15 cellular contexts compared by ENCODE assay signal in the genomic region with DNA sequence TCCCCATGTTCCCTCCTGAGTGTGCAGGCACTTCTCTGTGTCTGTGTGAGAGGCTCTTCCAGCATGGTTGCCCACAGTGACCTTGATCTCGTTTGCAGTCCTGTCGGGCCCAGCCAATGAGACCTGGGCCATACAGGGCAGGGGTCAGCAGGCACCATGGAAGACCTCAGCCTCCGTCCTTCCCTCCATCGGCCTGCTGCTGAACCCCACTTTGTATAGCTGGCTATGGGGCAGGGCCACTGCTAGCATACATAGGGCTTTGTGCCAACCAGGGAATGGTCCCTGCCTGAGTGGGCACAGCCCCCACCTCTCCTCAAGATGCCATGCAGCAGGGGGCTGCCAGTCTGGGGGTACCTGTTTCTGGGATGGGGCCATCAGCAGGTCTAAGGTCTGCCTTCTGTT. TPM values are rescaled to one million over a fixed set of nuclear protein-coding genes. Genes with fewer than 3 reads are reported as not detected.
DNase-seq lines count a peak whose midpoint lies in the region; ATAC-seq and TF ChIP-seq lines count a peak whose summit lies in the region.
"Had no signal": no experiment of that assay in that cellular context is flagged by ENCODE, and none has a peak within 500 bp of the region (broad histone marks: within the 10 kb centered on the region; RNA-seq: fewer than 3 reads in every experiment).

No MANE protein-coding gene starts in this region.

- ATAC-seq in CD4-positive, alpha-beta T cell (ENCODE audit: poor library complexity): no peak
- ATAC-seq in natural killer cell treated with Interleukin-12 subunit alpha and Interleukin-12 subunit beta and Interleukin-15 and Interleukin-18, amount 100 ng/mL, for 72 hours: no peak
- no peak for ATAC-seq in GM19351 (IDR thresholded peaks at IDR 0.05; ENCODE audit: unreplicated experiment)

- H3K4me1 Mint-ChIP-seq in CD4-positive, alpha-beta T cell (ENCODE audit: low read depth): peaks cover 41% of the 10 kb centered on the region
- H3K4me1 Mint-ChIP-seq in activated T-helper 1 cell treated with anti-CD3 and anti-CD28 coated beads, Interleukin-12 subunit alpha, Interleukin-12 subunit beta, Interleukin-2, Interleukin-4 antibody, amounts not matched to agents 30 ng/mL and 10 ng/mL and 1 ng/mL, durations not matched to agents 14 hours and 24 hours and 36 hours (ENCODE audit: low read depth): peaks cover 21% of the 10 kb centered on the region
- H3K4me1 Mint-ChIP-seq in natural killer cell treated with Interleukin-12 subunit alpha and Interleukin-12 subunit beta and Interleukin-15 and Interleukin-18, amount 100 ng/mL, for 72 hours (ENCODE audit: low read depth in 2 of 2): peaks cover 29 to 38% of the 10 kb centered on the region in 2 donors

- H3K27me3 ChIP-seq in CD4-positive, alpha-beta T cell (ENCODE audit: control insufficient read depth, insufficient read depth, low read length): no peaks in the 10 kb centered on the region

- TF ChIP-seq CTCF in CD4-positive, alpha-beta T cell (IDR thresholded peaks at IDR 0.05): no peak

- H3K9me3 Mint-ChIP-seq in CD4-positive, alpha-beta T cell: peaks cover 5% of the 10 kb centered on the region
- H3K9me3 Mint-ChIP-seq in activated T-helper 1 cell treated with anti-CD3 and anti-CD28 coated beads, Interleukin-12 subunit alpha, Interleukin-12 subunit beta, Interleukin-2, Interleukin-4 antibody, amounts not matched to agents 30 ng/mL and 10 ng/mL and 1 ng/mL, durations not matched to agents 14 hours and 24 hours and 36 hours: peaks cover 9% of the 10 kb centered on the region
- peaks cover 6% of the 10 kb centered on the region for H3K9me3 Mint-ChIP-seq in natural killer cell treated with Interleukin-12 subunit alpha and Interleukin-12 subunit beta and Interleukin-15 and Interleukin-18, amount 100 ng/mL, for 72 hours

- peaks cover 78% of the 10 kb centered on the region for H3K36me3 Mint-ChIP-seq in CD4-positive, alpha-beta T cell (ENCODE audit: low read depth)
- peaks cover 32% of the 10 kb centered on the region for H3K36me3 Mint-ChIP-seq in activated T-helper 1 cell treated with anti-CD3 and anti-CD28 coated beads, Interleukin-12 subunit alpha, Interleukin-12 subunit beta, Interleukin-2, Interleukin-4 antibody, amounts not matched to agents 30 ng/mL and 10 ng/mL and 1 ng/mL, durations not matched to agents 14 hours and 24 hours and 36 hours (ENCODE audit: low read depth)
- peaks cover 16% of the 10 kb centered on the region for H3K36me3 Mint-ChIP-seq in natural killer cell treated with Interleukin-12 subunit alpha and Interleukin-12 subunit beta and Interleukin-15 and Interleukin-18, amount 100 ng/mL, for 72 hours

- POLR2A ChIA-PET in CD4-positive, alpha-beta T cell (lab: Charles Lee): interaction anchor here (0.9 to 6.9 kb wide), 3 partner anchors 10 to 16 kb away, joined by 4 to 44 read pairs (median 10); a partner anchor contains a TSS

- peak overlapping the region; percentile 76 for H3K4me3 Mint-ChIP-seq in CD4-positive, alpha-beta T cell
- H3K4me3 Mint-ChIP-seq in activated T-helper 1 cell treated with anti-CD3 and anti-CD28 coated beads, Interleukin-12 subunit alpha, Interleukin-12 subunit beta, Interleukin-2, Interleukin-4 antibody, amounts not matched to agents 30 ng/mL and 10 ng/mL and 1 ng/mL, durations not matched to agents 14 hours and 24 hours and 36 hours: no peak overlapping the region
- H3K4me3 Mint-ChIP-seq in natural killer cell treated with Interleukin-12 subunit alpha and Interleukin-12 subunit beta and Interleukin-15 and Interleukin-18, amount 100 ng/mL, for 72 hours: no peak overlapping the region

- intact Hi-C loops in CD4-positive, alpha-beta T cell (cut with DNase I, micrococcal nuclease): loop anchor here in 1 of 2 experiments (2.0 kb wide), 1 partner anchor 15 kb away; no protein-coding TSS in a partner anchor
- intact Hi-C loops in activated T-helper 1 cell treated with anti-CD3 and anti-CD28 coated beads, Interleukin-12 subunit alpha, Interleukin-12 subunit beta, Interleukin-2, Interleukin-4 antibody, amounts not matched to agents 30 ng/mL and 10 ng/mL and 1 ng/mL, durations not matched to agents 14 hours and 24 hours and 36 hours (cut with micrococcal nuclease): no loop called here

- no peak overlapping the region for H3K27ac ChIP-seq in CD4-positive, alpha-beta T cell (ENCODE audit: low read depth, low read length)

- H3K27ac Mint-ChIP-seq in CD4-positive, alpha-beta T cell: peak overlapping the region; percentile 87
- H3K27ac Mint-ChIP-seq in activated T-helper 1 cell treated with anti-CD3 and anti-CD28 coated beads, Interleukin-12 subunit alpha, Interleukin-12 subunit beta, Interleukin-2, Interleukin-4 antibody, amounts not matched to agents 30 ng/mL and 10 ng/mL and 1 ng/mL, durations not matched to agents 14 hours and 24 hours and 36 hours: peak overlapping the region; percentile 6
- peak overlapping the region; percentile 16 to 21 for H3K27ac Mint-ChIP-seq in natural killer cell treated with Interleukin-12 subunit alpha and Interleukin-12 subunit beta and Interleukin-15 and Interleukin-18, amount 100 ng/mL, for 72 hours

- DNase-seq in CD4-positive, alpha-beta T cell: no peak
- peak; percentile 2 for DNase-seq in ELF-1 (ENCODE audit: low read depth, low spot score)
- no peak for DNase-seq in activated T-helper 1 cell treated with anti-CD3 and anti-CD28 coated beads, Interleukin-12 subunit alpha, Interleukin-12 subunit beta, Interleukin-2, Interleukin-4 antibody, amounts not matched to agents 30 ng/mL and 10 ng/mL and 1 ng/mL, durations not matched to agents 14 hours and 24 hours and 36 hours (ENCODE audit: low spot score)
- DNase-seq in natural killer cell treated with Interleukin-12 subunit alpha and Interleukin-12 subunit beta and Interleukin-15 and Interleukin-18, amount 100 ng/mL, for 72 hours (ENCODE audit: low spot score): peak; percentile 29
- DNase-seq in effector CD8-positive, alpha-beta T cell (lab: John Stamatoyannopoulos, UW): no peak
- no peak for DNase-seq in GM19238 (ENCODE audit: insufficient read length, low spot score)
- no peak for DNase-seq in NK-92 (lab: John Stamatoyannopoulos, UW; ENCODE audit: unreplicated experiment)
- DNase-seq: amniotic stem cell, C1 segment of cervical spinal cord, cortex of kidney, NCI-H146, NCI-H446, OCI-M1 had no signal

- CTCF ChIA-PET in CD4-positive, alpha-beta T cell (lab: Charles Lee): no interaction called here

- no peaks in the 10 kb centered on the region for H3K27me3 Mint-ChIP-seq in CD4-positive, alpha-beta T cell
- H3K27me3 Mint-ChIP-seq in activated T-helper 1 cell treated with anti-CD3 and anti-CD28 coated beads, Interleukin-12 subunit alpha, Interleukin-12 subunit beta, Interleukin-2, Interleukin-4 antibody, amounts not matched to agents 30 ng/mL and 10 ng/mL and 1 ng/mL, durations not matched to agents 14 hours and 24 hours and 36 hours (ENCODE audit: insufficient read depth): no peaks in the 10 kb centered on the region
- H3K27me3 Mint-ChIP-seq in natural killer cell treated with Interleukin-12 subunit alpha and Interleukin-12 subunit beta and Interleukin-15 and Interleukin-18, amount 100 ng/mL, for 72 hours: no peaks in the 10 kb centered on the region

- H3K9me3 ChIP-seq in CD4-positive, alpha-beta T cell (ENCODE audit: control insufficient read depth, low read length): peaks cover 6% of the 10 kb centered on the region
- H3K9me3 ChIP-seq: SK-N-SH had no signal

RNA-seq across cellular contexts. Expression of a gene that starts 3.8 kb away (rescaled TPM):
- total RNA-seq in CD4-positive, alpha-beta T cell: 10 to 100 TPM; 36.6 to 40.3 TPM
- total RNA-seq in activated T-helper 1 cell treated with anti-CD3 and anti-CD28 coated beads, Interleukin-12 subunit alpha, Interleukin-12 subunit beta, Interleukin-2, Interleukin-4 antibody, amounts not matched to agents 30 ng/mL and 10 ng/mL and 1 ng/mL, durations not matched to agents 14 hours and 24 hours and 36 hours: 27.7 and 30.7 TPM in 2 replicates
- 10 to 100 TPM; 16.4 to 26.7 TPM for total RNA-seq in natural killer cell treated with Interleukin-12 subunit alpha and Interleukin-12 subunit beta and Interleukin-15 and Interleukin-18, amount 100 ng/mL, for 72 hours

RNA-seq across cellular contexts. Expression of a gene that starts 9.8 kb away (rescaled TPM):
- total RNA-seq in CD4-positive, alpha-beta T cell: 100 to 1,000 TPM; 120 to 128 TPM
- 53.3 and 61.7 TPM in 2 replicates for total RNA-seq in activated T-helper 1 cell treated with anti-CD3 and anti-CD28 coated beads, Interleukin-12 subunit alpha, Interleukin-12 subunit beta, Interleukin-2, Interleukin-4 antibody, amounts not matched to agents 30 ng/mL and 10 ng/mL and 1 ng/mL, durations not matched to agents 14 hours and 24 hours and 36 hours
- total RNA-seq in natural killer cell treated with Interleukin-12 subunit alpha and Interleukin-12 subunit beta and Interleukin-15 and Interleukin-18, amount 100 ng/mL, for 72 hours: 10 to 100 TPM; 42.5 to 68.8 TPM

RNA-seq across cellular contexts. Expression of a gene that starts 16.8 kb away (rescaled TPM):
- total RNA-seq in CD4-positive, alpha-beta T cell: 100 to 1,000 TPM; 318 to 322 TPM
- total RNA-seq in activated T-helper 1 cell treated with anti-CD3 and anti-CD28 coated beads, Interleukin-12 subunit alpha, Interleukin-12 subunit beta, Interleukin-2, Interleukin-4 antibody, amounts not matched to agents 30 ng/mL and 10 ng/mL and 1 ng/mL, durations not matched to agents 14 hours and 24 hours and 36 hours: 404 TPM in 2 replicates
- 100 to 1,000 TPM; 415 to 503 TPM for total RNA-seq in natural killer cell treated with Interleukin-12 subunit alpha and Interleukin-12 subunit beta and Interleukin-15 and Interleukin-18, amount 100 ng/mL, for 72 hours

RNA-seq across cellular contexts. Expression of a gene that starts 40.7 kb away (rescaled TPM):
- total RNA-seq in CD4-positive, alpha-beta T cell: 100 to 1,000 TPM; 373 to 378 TPM
- total RNA-seq in activated T-helper 1 cell treated with anti-CD3 and anti-CD28 coated beads, Interleukin-12 subunit alpha, Interleukin-12 subunit beta, Interleukin-2, Interleukin-4 antibody, amounts not matched to agents 30 ng/mL and 10 ng/mL and 1 ng/mL, durations not matched to agents 14 hours and 24 hours and 36 hours: 201 and 202 TPM in 2 replicates
- 100 to 1,000 TPM; 296 to 329 TPM for total RNA-seq in natural killer cell treated with Interleukin-12 subunit alpha and Interleukin-12 subunit beta and Interleukin-15 and Interleukin-18, amount 100 ng/mL, for 72 hours

RNA-seq across cellular contexts. Expression of a gene that starts 50.4 kb away (rescaled TPM):
- total RNA-seq in CD4-positive, alpha-beta T cell: 1 to 10 TPM; 2.1 to 2.4 TPM
- 0.61 and 0.93 TPM in 2 replicates for total RNA-seq in activated T-helper 1 cell treated with anti-CD3 and anti-CD28 coated beads, Interleukin-12 subunit alpha, Interleukin-12 subunit beta, Interleukin-2, Interleukin-4 antibody, amounts not matched to agents 30 ng/mL and 10 ng/mL and 1 ng/mL, durations not matched to agents 14 hours and 24 hours and 36 hours
- total RNA-seq in natural killer cell treated with Interleukin-12 subunit alpha and Interleukin-12 subunit beta and Interleukin-15 and Interleukin-18, amount 100 ng/mL, for 72 hours: 1 to 10 TPM; 2.1 to 2.2 TPM

Comparison
In these comparisons a context has a peak if more than half of its experiments do, and no peak if none do; other contexts are left out.
1. DNase-seq: peak in ELF-1 (single experiment) and natural killer cell treated with Interleukin-12 subunit alpha and Interleukin-12 subunit beta and Interleukin-15 and Interleukin-18, amount 100 ng/mL, for 72 hours (single experiment); none in CD4-positive, alpha-beta T cell (0 of 10), activated T-helper 1 cell treated with anti-CD3 and anti-CD28 coated beads, Interleukin-12 subunit alpha, Interleukin-12 subunit beta, Interleukin-2, Interleukin-4 antibody, amounts not matched to agents 30 ng/mL and 10 ng/mL and 1 ng/mL, durations not matched to agents 14 hours and 24 hours and 36 hours (single experiment), effector CD8-positive, alpha-beta T cell (single experiment), GM19238 (single experiment) and NK-92 (single experiment).
2. H3K27ac Mint-ChIP-seq: peak in every context shown above with its lines; median percentile 87 in CD4-positive, alpha-beta T cell; 18 in natural killer cell treated with Interleukin-12 subunit alpha and Interleukin-12 subunit beta and Interleukin-15 and Interleukin-18, amount 100 ng/mL, for 72 hours; 6 in activated T-helper 1 cell treated with anti-CD3 and anti-CD28 coated beads, Interleukin-12 subunit alpha, Interleukin-12 subunit beta, Interleukin-2, Interleukin-4 antibody, amounts not matched to agents 30 ng/mL and 10 ng/mL and 1 ng/mL, durations not matched to agents 14 hours and 24 hours and 36 hours.